Comparison of ENCODE assay signal across 2 cellular contexts in the genomic region with DNA sequence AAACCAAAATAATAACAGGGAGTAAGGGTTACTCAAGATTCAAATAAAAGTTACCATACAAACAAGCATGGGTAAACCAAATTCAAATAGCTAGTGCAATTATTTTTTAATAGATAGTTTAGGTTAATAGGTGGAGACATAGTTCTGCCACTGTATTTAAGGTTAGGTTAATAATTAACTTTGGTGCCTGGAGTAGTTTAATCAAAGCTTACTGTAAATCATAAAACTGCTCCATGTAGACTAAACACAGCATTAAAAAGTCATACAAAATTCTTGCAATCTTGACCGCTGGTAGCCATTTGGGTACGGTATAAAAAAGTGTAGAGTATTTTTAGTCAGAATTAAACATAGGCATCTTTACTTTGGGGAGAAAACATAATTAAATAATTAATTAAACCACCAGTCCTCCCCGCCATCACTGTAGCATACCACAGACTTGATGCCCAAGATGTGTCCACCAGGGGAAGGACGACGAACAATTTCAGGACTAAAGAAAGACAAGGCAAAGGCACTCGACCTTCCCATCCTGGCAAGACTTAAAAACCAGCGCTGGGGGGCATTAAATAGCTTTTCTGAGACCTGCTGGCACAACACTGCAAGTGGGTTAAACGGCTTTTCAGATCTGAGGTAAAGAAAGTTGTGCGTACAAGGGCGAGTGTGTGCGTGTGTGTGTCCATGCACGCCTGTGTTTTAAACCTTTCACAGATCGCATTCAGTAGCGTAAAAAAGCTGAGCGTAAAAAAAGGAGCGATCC.
TF ChIP-seq lines count a peak whose summit lies in the region.

No MANE protein-coding gene starts in this region.

TF ChIP-seq in SK-N-SH, 30 proteins besides CTCF, POLR2A, EP300 and RAD21 (continued from another document):
- TF ChIP-seq ZBTB33 (IDR thresholded peaks at IDR 0.05; ENCODE audit: borderline replicate concordance, low read depth) (no peak), ELF1 (IDR thresholded peaks at IDR 0.05) (no peak), FOXJ3 (CRISPR knock-in tag; IDR thresholded peaks at IDR 0.05) (no peak), MEF2A (IDR thresholded peaks at IDR 0.05; ENCODE audit: borderline replicate concordance, low read depth) (no peak), RCOR1 (IDR thresholded peaks at IDR 0.05; ENCODE audit: low read length) (no peak), NRF1 (IDR thresholded peaks at IDR 0.05; ENCODE audit: low read depth, low read length) (no peak), POLR2AphosphoS5 (IDR thresholded peaks at IDR 0.05; ENCODE audit: low read depth, low read length) (no peak), TCF12 (IDR thresholded peaks at IDR 0.05) (no peak), FOXM1 (IDR thresholded peaks at IDR 0.05; ENCODE audit: low read depth) (no peak), FOSL2 (IDR thresholded peaks at IDR 0.05; ENCODE audit: borderline replicate concordance, low read depth) (no peak), CHD2 (IDR thresholded peaks at IDR 0.05; ENCODE audit: low read length, partially characterized antibody) (no peak), JUND (IDR thresholded peaks at IDR 0.05) (no peak), GATA2 (CRISPR knock-in tag; IDR thresholded peaks at IDR 0.05) (no peak), SIN3A (IDR thresholded peaks at IDR 0.05; ENCODE audit: borderline replicate concordance, low read depth, low read length) (no peak)
- TF ChIP-seq, protein P1, sequence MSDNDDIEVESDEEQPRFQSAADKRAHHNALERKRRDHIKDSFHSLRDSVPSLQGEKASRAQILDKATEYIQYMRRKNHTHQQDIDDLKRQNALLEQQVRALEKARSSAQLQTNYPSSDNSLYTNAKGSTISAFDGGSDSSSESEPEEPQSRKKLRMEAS (IDR thresholded peaks at IDR 0.05; ENCODE audit: low read depth) = no peak
- TF ChIP-seq, protein P2, sequence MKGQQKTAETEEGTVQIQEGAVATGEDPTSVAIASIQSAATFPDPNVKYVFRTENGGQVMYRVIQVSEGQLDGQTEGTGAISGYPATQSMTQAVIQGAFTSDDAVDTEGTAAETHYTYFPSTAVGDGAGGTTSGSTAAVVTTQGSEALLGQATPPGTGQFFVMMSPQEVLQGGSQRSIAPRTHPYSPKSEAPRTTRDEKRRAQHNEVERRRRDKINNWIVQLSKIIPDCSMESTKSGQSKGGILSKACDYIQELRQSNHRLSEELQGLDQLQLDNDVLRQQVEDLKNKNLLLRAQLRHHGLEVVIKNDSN (IDR thresholded peaks at IDR 0.05; ENCODE audit: borderline replicate concordance, low read depth) = no peak

TF ChIP-seq in SK-N-SH treated with all-trans-retinoic acid at 6 μM for 48 hours, 23 proteins besides CTCF, POLR2A, EP300 and RAD21 (continued from another document):
- TF ChIP-seq TSHZ2 (CRISPR knock-in tag; IDR thresholded peaks at IDR 0.05) (no peak), ARNTL (CRISPR knock-in tag; IDR thresholded peaks at IDR 0.05; ENCODE audit: borderline replicate concordance, low read depth) (no peak), ESRRG (CRISPR knock-in tag; IDR thresholded peaks at IDR 0.05) (no peak), ZFP30 (CRISPR knock-in tag; IDR thresholded peaks at IDR 0.05) (no peak), RARB (CRISPR knock-in tag; IDR thresholded peaks at IDR 0.05) (no peak), ISL1 (CRISPR knock-in tag; IDR thresholded peaks at IDR 0.05) (no peak), ZNF8 (CRISPR knock-in tag; IDR thresholded peaks at IDR 0.05) (no peak), ZNF565 (CRISPR knock-in tag; conservative IDR thresholded peaks at IDR 0.05; ENCODE audit: low read depth) (no peak), BACH2 (CRISPR knock-in tag; IDR thresholded peaks at IDR 0.05; ENCODE audit: borderline replicate concordance) (no peak)
- TF ChIP-seq, protein P3, sequence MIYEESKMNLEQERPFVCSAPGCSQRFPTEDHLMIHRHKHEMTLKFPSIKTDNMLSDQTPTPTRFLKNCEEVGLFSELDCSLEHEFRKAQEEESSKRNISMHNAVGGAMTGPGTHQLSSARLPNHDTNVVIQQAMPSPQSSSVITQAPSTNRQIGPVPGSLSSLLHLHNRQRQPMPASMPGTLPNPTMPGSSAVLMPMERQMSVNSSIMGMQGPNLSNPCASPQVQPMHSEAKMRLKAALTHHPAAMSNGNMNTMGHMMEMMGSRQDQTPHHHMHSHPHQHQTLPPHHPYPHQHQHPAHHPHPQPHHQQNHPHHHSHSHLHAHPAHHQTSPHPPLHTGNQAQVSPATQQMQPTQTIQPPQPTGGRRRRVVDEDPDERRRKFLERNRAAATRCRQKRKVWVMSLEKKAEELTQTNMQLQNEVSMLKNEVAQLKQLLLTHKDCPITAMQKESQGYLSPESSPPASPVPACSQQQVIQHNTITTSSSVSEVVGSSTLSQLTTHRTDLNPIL (CRISPR knock-in tag; IDR thresholded peaks at IDR 0.05; ENCODE audit: low read depth) = no peak
- TF ChIP-seq, protein P4, sequence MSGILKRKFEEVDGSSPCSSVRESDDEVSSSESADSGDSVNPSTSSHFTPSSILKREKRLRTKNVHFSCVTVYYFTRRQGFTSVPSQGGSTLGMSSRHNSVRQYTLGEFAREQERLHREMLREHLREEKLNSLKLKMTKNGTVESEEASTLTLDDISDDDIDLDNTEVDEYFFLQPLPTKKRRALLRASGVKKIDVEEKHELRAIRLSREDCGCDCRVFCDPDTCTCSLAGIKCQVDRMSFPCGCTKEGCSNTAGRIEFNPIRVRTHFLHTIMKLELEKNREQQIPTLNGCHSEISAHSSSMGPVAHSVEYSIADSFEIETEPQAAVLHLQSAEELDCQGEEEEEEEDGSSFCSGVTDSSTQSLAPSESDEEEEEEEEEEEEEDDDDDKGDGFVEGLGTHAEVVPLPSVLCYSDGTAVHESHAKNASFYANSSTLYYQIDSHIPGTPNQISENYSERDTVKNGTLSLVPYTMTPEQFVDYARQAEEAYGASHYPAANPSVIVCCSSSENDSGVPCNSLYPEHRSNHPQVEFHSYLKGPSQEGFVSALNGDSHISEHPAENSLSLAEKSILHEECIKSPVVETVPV (CRISPR knock-in tag; IDR thresholded peaks at IDR 0.05) = no peak
